2 cellular contexts compared by ENCODE assay signal in the genomic region with DNA sequence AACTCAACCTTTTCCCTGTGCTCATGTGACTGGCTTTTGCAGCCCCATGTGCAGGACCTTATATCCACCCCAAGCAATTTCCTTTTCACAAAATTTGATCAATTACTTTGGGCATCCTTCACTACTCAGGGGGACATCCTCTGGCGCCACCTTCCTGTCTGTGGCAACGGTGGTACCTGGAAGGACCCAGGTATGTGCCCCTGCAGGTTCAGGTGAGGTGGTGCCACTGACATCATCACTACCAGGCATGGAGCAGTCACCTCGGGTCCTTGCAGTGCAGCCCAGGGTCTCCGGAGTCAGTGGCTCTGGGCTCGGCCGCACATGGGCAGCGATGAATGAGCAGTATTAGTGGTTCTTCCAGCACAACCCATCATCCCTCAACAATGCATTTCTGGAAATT.
TF ChIP-seq lines count a peak whose summit lies in the region.

No MANE protein-coding gene starts in this region.

TF ChIP-seq in liver, 16 proteins besides CTCF, POLR2A, EP300 and RAD21:
- TF ChIP-seq, protein P1, sequence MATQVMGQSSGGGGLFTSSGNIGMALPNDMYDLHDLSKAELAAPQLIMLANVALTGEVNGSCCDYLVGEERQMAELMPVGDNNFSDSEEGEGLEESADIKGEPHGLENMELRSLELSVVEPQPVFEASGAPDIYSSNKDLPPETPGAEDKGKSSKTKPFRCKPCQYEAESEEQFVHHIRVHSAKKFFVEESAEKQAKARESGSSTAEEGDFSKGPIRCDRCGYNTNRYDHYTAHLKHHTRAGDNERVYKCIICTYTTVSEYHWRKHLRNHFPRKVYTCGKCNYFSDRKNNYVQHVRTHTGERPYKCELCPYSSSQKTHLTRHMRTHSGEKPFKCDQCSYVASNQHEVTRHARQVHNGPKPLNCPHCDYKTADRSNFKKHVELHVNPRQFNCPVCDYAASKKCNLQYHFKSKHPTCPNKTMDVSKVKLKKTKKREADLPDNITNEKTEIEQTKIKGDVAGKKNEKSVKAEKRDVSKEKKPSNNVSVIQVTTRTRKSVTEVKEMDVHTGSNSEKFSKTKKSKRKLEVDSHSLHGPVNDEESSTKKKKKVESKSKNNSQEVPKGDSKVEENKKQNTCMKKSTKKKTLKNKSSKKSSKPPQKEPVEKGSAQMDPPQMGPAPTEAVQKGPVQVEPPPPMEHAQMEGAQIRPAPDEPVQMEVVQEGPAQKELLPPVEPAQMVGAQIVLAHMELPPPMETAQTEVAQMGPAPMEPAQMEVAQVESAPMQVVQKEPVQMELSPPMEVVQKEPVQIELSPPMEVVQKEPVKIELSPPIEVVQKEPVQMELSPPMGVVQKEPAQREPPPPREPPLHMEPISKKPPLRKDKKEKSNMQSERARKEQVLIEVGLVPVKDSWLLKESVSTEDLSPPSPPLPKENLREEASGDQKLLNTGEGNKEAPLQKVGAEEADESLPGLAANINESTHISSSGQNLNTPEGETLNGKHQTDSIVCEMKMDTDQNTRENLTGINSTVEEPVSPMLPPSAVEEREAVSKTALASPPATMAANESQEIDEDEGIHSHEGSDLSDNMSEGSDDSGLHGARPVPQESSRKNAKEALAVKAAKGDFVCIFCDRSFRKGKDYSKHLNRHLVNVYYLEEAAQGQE (IDR thresholded peaks at IDR 0.05), result no peak
- TF ChIP-seq HNF4G (IDR thresholded peaks at IDR 0.05) (no peak), JUND (IDR thresholded peaks at IDR 0.05) (no peak), YY1 (IDR thresholded peaks at IDR 0.05) (no peak), RXRA (IDR thresholded peaks at IDR 0.05) (no peak), TAF1 (conservative IDR thresholded peaks at IDR 0.05) (no peak)
- TF ChIP-seq, protein P2, sequence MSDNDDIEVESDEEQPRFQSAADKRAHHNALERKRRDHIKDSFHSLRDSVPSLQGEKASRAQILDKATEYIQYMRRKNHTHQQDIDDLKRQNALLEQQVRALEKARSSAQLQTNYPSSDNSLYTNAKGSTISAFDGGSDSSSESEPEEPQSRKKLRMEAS (IDR thresholded peaks at IDR 0.05), result no peak
TF ChIP-seq in liver: peak in this region for 0.

TF ChIP-seq in HepG2, 621 proteins besides CTCF, POLR2A, EP300 and RAD21:
- no peak for TF ChIP-seq ZNF772 (CRISPR knock-in tag; IDR thresholded peaks at IDR 0.05)
- TF ChIP-seq ZFP62 (CRISPR knock-in tag; IDR thresholded peaks at IDR 0.05), result no peak
- no peak for TF ChIP-seq ZNF3 (CRISPR knock-in tag; IDR thresholded peaks at IDR 0.05)
- no peak for TF ChIP-seq SUZ12 (IDR thresholded peaks at IDR 0.05; ENCODE audit: low read depth, low read length)
- TF ChIP-seq SP2 (CRISPR knock-in tag; IDR thresholded peaks at IDR 0.05), result no peak
- no peak for TF ChIP-seq ZBTB7B (CRISPR knock-in tag; IDR thresholded peaks at IDR 0.05)
- TF ChIP-seq ZNF263 (CRISPR knock-in tag; IDR thresholded peaks at IDR 0.05), result no peak
- TF ChIP-seq GATA4 (IDR thresholded peaks at IDR 0.05; ENCODE audit: borderline replicate concordance, low read depth), result no peak
- no peak for TF ChIP-seq JARID2 (CRISPR knock-in tag; IDR thresholded peaks at IDR 0.05; ENCODE audit: insufficient replicate concordance)
- TF ChIP-seq, protein P3, sequence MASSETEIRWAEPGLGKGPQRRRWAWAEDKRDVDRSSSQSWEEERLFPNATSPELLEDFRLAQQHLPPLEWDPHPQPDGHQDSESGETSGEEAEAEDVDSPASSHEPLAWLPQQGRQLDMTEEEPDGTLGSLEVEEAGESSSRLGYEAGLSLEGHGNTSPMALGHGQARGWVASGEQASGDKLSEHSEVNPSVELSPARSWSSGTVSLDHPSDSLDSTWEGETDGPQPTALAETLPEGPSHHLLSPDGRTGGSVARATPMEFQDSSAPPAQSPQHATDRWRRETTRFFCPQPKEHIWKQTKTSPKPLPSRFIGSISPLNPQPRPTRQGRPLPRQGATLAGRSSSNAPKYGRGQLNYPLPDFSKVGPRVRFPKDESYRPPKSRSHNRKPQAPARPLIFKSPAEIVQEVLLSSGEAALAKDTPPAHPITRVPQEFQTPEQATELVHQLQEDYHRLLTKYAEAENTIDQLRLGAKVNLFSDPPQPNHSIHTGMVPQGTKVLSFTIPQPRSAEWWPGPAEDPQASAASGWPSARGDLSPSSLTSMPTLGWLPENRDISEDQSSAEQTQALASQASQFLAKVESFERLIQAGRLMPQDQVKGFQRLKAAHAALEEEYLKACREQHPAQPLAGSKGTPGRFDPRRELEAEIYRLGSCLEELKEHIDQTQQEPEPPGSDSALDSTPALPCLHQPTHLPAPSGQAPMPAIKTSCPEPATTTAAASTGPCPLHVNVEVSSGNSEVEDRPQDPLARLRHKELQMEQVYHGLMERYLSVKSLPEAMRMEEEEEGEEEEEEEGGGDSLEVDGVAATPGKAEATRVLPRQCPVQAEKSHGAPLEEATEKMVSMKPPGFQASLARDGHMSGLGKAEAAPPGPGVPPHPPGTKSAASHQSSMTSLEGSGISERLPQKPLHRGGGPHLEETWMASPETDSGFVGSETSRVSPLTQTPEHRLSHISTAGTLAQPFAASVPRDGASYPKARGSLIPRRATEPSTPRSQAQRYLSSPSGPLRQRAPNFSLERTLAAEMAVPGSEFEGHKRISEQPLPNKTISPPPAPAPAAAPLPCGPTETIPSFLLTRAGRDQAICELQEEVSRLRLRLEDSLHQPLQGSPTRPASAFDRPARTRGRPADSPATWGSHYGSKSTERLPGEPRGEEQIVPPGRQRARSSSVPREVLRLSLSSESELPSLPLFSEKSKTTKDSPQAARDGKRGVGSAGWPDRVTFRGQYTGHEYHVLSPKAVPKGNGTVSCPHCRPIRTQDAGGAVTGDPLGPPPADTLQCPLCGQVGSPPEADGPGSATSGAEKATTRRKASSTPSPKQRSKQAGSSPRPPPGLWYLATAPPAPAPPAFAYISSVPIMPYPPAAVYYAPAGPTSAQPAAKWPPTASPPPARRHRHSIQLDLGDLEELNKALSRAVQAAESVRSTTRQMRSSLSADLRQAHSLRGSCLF (CRISPR knock-in tag; IDR thresholded peaks at IDR 0.05; ENCODE audit: borderline replicate concordance), result no peak
- TF ChIP-seq, protein P4, sequence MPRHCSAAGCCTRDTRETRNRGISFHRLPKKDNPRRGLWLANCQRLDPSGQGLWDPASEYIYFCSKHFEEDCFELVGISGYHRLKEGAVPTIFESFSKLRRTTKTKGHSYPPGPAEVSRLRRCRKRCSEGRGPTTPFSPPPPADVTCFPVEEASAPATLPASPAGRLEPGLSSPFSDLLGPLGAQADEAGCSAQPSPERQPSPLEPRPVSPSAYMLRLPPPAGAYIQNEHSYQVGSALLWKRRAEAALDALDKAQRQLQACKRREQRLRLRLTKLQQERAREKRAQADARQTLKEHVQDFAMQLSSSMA (CRISPR knock-in tag; IDR thresholded peaks at IDR 0.05), result no peak
- no peak for TF ChIP-seq RFX1 (IDR thresholded peaks at IDR 0.05)
- TF ChIP-seq, protein P5, sequence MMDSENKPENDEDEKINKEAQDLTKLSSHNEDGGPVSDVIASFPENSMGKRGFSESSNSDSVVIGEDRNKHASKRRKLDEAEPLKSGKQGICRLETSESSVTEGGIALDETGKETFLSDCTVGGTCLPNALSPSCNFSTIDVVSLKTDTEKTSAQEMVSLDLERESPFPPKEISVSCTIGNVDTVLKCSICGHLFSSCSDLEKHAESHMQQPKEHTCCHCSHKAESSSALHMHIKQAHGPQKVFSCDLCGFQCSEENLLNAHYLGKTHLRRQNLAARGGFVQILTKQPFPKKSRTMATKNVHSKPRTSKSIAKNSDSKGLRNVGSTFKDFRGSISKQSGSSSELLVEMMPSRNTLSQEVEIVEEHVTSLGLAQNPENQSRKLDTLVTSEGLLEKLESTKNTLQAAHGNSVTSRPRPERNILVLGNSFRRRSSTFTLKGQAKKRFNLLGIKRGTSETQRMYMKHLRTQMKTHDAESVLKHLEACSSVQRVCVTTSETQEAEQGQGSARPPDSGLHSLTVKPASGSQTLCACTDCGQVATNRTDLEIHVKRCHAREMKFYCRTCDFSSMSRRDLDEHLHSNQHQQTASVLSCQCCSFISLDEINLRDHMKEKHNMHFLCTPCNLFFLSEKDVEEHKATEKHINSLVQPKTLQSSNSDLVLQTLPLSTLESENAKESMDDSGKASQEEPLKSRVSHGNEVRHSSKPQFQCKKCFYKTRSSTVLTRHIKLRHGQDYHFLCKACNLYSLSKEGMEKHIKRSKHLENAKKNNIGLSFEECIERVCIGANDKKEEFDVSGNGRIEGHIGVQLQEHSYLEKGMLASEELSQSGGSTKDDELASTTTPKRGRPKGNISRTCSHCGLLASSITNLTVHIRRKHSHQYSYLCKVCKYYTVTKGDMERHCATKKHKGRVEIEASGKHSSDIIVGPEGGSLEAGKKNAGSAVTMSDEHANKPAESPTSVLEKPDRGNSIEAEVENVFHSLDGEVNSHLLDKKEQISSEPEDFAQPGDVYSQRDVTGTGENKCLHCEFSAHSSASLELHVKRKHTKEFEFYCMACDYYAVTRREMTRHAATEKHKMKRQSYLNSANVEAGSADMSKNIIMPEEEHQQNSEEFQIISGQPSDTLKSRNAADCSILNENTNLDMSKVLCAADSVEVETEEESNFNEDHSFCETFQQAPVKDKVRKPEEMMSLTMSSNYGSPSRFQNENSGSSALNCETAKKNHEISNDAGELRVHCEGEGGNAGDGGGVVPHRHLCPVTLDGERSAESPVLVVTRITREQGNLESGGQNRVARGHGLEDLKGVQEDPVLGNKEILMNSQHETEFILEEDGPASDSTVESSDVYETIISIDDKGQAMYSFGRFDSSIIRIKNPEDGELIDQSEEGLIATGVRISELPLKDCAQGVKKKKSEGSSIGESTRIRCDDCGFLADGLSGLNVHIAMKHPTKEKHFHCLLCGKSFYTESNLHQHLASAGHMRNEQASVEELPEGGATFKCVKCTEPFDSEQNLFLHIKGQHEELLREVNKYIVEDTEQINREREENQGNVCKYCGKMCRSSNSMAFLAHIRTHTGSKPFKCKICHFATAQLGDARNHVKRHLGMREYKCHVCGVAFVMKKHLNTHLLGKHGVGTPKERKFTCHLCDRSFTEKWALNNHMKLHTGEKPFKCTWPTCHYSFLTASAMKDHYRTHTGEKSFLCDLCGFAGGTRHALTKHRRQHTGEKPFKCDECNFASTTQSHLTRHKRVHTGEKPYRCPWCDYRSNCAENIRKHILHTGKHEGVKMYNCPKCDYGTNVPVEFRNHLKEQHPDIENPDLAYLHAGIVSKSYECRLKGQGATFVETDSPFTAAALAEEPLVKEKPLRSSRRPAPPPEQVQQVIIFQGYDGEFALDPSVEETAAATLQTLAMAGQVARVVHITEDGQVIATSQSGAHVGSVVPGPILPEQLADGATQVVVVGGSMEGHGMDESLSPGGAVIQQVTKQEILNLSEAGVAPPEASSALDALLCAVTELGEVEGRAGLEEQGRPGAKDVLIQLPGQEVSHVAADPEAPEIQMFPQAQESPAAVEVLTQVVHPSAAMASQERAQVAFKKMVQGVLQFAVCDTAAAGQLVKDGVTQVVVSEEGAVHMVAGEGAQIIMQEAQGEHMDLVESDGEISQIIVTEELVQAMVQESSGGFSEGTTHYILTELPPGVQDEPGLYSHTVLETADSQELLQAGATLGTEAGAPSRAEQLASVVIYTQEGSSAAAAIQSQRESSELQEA (CRISPR knock-in tag; IDR thresholded peaks at IDR 0.05; ENCODE audit: not compliant biosample characterization), result no peak
- no peak for TF ChIP-seq ZNF563 (CRISPR knock-in tag; IDR thresholded peaks at IDR 0.05)
- no peak for TF ChIP-seq FOXK2 (IDR thresholded peaks at IDR 0.05)
- TF ChIP-seq RBM22 (optimal IDR thresholded peaks at IDR 0.05; ENCODE audit: low read length), result no peak
- no peak for TF ChIP-seq THYN1 (CRISPR knock-in tag; IDR thresholded peaks at IDR 0.05; ENCODE audit: borderline replicate concordance, low read depth)
- TF ChIP-seq, protein P6, sequence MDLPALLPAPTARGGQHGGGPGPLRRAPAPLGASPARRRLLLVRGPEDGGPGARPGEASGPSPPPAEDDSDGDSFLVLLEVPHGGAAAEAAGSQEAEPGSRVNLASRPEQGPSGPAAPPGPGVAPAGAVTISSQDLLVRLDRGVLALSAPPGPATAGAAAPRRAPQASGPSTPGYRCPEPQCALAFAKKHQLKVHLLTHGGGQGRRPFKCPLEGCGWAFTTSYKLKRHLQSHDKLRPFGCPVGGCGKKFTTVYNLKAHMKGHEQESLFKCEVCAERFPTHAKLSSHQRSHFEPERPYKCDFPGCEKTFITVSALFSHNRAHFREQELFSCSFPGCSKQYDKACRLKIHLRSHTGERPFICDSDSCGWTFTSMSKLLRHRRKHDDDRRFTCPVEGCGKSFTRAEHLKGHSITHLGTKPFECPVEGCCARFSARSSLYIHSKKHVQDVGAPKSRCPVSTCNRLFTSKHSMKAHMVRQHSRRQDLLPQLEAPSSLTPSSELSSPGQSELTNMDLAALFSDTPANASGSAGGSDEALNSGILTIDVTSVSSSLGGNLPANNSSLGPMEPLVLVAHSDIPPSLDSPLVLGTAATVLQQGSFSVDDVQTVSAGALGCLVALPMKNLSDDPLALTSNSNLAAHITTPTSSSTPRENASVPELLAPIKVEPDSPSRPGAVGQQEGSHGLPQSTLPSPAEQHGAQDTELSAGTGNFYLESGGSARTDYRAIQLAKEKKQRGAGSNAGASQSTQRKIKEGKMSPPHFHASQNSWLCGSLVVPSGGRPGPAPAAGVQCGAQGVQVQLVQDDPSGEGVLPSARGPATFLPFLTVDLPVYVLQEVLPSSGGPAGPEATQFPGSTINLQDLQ (CRISPR knock-in tag; IDR thresholded peaks at IDR 0.05), result no peak
